In the genomic region with DNA sequence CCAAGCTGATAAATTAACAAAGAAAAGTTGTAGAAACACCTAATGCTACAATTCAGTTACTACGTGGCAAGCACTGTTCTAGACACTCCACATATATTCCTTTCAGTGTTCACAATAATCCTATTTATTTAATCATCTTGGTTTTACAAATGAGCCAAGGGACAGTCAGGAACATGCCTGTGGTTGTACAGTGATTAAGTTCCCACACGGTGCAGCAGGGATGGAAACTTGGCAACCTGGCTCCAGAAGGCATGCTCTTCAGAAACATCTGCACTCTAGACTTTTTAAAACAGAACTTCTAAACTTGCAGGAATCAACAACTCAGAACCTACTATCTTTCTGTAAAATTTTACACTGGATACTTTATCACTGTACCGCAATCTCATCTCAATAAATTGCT, we compare ENCODE assay signal across 24 cellular contexts. TPM values are rescaled to one million over a fixed set of nuclear protein-coding genes. Genes with fewer than 3 reads are reported as not detected.
DNase-seq lines count a peak whose midpoint lies in the region; ATAC-seq, FAIRE-seq and TF ChIP-seq lines count a peak whose summit lies in the region.
"Had no signal": no experiment of that assay in that cellular context is flagged by ENCODE, and none has a peak within 500 bp of the region (broad histone marks: within the 10 kb centered on the region; RNA-seq: fewer than 3 reads in every experiment).

No MANE protein-coding gene starts in this region.

- peaks cover 4% of the 10 kb centered on the region for H3K36me3 Mint-ChIP-seq in astrocyte (ENCODE audit: low read depth, unreplicated experiment)
- peaks cover 26% of the 10 kb centered on the region for H3K36me3 Mint-ChIP-seq in activated naive CD4-positive, alpha-beta T cell treated with anti-CD3 and anti-CD28 coated beads, Interleukin-2, amount 10 ng/mL, durations not matched to agents 7 days and 5 days

- no peak overlapping the region for H3K27ac ChIP-seq in astrocyte (ENCODE audit: low read depth, low read length)
- no peak overlapping the region for H3K27ac ChIP-seq in foreskin keratinocyte
- H3K27ac ChIP-seq: epithelial cell of prostate, parathyroid adenoma, PC-9, SJSA1 had no signal

- TF ChIP-seq CTCF in astrocyte (IDR thresholded peaks at IDR 0.05; ENCODE audit: insufficient read depth, low read depth, low read length) = no peak
- TF ChIP-seq CTCF in foreskin keratinocyte (conservative IDR thresholded peaks at IDR 0.05) = no peak

- H3K4me1 Mint-ChIP-seq in astrocyte (ENCODE audit: low read depth, unreplicated experiment) = peaks cover 23% of the 10 kb centered on the region
- H3K4me1 Mint-ChIP-seq in activated naive CD4-positive, alpha-beta T cell treated with anti-CD3 and anti-CD28 coated beads, Interleukin-2, amount 10 ng/mL, durations not matched to agents 7 days and 5 days = peaks cover 18% of the 10 kb centered on the region

- CTCF ChIA-PET in activated naive CD4-positive, alpha-beta T cell treated with anti-CD3 and anti-CD28 coated beads, Interleukin-2, amount 10 ng/mL, durations not matched to agents 7 days and 5 days (lab: Charles Lee) = interaction anchor here (2.1 kb wide), 1 partner anchor 12 kb away, joined by 8 read pairs; no protein-coding TSS in a partner anchor

- peak; percentile 38 for DNase-seq in AG08395 (ENCODE audit: low spot score)
- DNase-seq in GM04503 (ENCODE audit: low read depth) = peak; percentile 16
- DNase-seq in astrocyte (ENCODE audit: low read depth) = peak; percentile 88
- DNase-seq in foreskin keratinocyte = peak; percentile 2 to 15
- DNase-seq in activated naive CD4-positive, alpha-beta T cell treated with anti-CD3 and anti-CD28 coated beads, Interleukin-2, amount 10 ng/mL, durations not matched to agents 7 days and 5 days = no peak
- DNase-seq in posterior cingulate gyrus = no peak
- DNase-seq: activated CD4-positive, alpha-beta T cell treated with anti-CD3 and anti-CD28 coated beads, Interleukin-2, amount 50 U/mL, for 1 hour; activated CD8-positive, alpha-beta memory T cell treated with anti-CD3 and anti-CD28 coated beads, Interleukin-2, amount 50 U/mL, for 4 hours; caudate nucleus; CD4-positive, alpha-beta memory T cell; left cardiac atrium; midbrain; NCI-H1436 treated with DMSO at 0.1 percent for 48 hours; PC-9; stimulated activated CD4-positive, alpha-beta T cell treated with anti-CD3 and anti-CD28 coated beads, Interleukin-4, amount 100 ng/mL, for 1 hour; tibial artery had no signal

- no peak overlapping the region for H3K4me3 Mint-ChIP-seq in astrocyte (ENCODE audit: unreplicated experiment)
- no peak overlapping the region for H3K4me3 Mint-ChIP-seq in activated naive CD4-positive, alpha-beta T cell treated with anti-CD3 and anti-CD28 coated beads, Interleukin-2, amount 10 ng/mL, durations not matched to agents 7 days and 5 days
- H3K4me3 Mint-ChIP-seq: CD4-positive, alpha-beta memory T cell; nephron; stimulated activated naive CD8-positive, alpha-beta T cell treated with anti-CD3 and anti-CD28 coated beads, Interleukin-15, Interleukin-2, amounts not matched to agents 100 ng/mL and 50 ng/mL, for 24 hours had no signal

- H3K9me3 Mint-ChIP-seq in astrocyte (ENCODE audit: unreplicated experiment) = no peaks in the 10 kb centered on the region
- no peaks in the 10 kb centered on the region for H3K9me3 Mint-ChIP-seq in activated naive CD4-positive, alpha-beta T cell treated with anti-CD3 and anti-CD28 coated beads, Interleukin-2, amount 10 ng/mL, durations not matched to agents 7 days and 5 days
- H3K9me3 Mint-ChIP-seq: activated T-helper 2 cell treated with anti-CD3 and anti-CD28 coated beads, Interferon-gamma antibody, Interleukin-2, Interleukin-4, amounts not matched to agents 10 μg/mL and 5 μg/mL and 100 μg/mL, durations not matched to agents 14 hours and 24 hours and 36 hours; CD4-positive, alpha-beta memory T cell; nephron; stimulated activated naive CD8-positive, alpha-beta T cell treated with anti-CD3 and anti-CD28 coated beads, Interleukin-15, Interleukin-2, amounts not matched to agents 100 ng/mL and 50 ng/mL, for 24 hours had no signal

- H3K4me2 ChIP-seq in astrocyte (ENCODE audit: low read length) = no peak overlapping the region
- H3K4me2 ChIP-seq: PC-9 had no signal

- H3K4me1 ChIP-seq in astrocyte (ENCODE audit: insufficient read depth, low read length) = peaks cover 9% of the 10 kb centered on the region
- H3K4me1 ChIP-seq in foreskin keratinocyte = peaks cover 12% of the 10 kb centered on the region

- intact Hi-C loops in posterior cingulate gyrus (cut with DNase I) = no loop called here

- FAIRE-seq in astrocyte (lab: Jason Lieb, UNC) = peak; percentile 64

- no peak overlapping the region for H3K27ac Mint-ChIP-seq in astrocyte (ENCODE audit: unreplicated experiment)
- H3K27ac Mint-ChIP-seq in activated naive CD4-positive, alpha-beta T cell treated with anti-CD3 and anti-CD28 coated beads, Interleukin-2, amount 10 ng/mL, durations not matched to agents 7 days and 5 days = no peak overlapping the region
- H3K27ac Mint-ChIP-seq: CD4-positive, alpha-beta memory T cell had no signal

- ATAC-seq in foreskin keratinocyte = no peak
- no peak for ATAC-seq in HG03039 (IDR thresholded peaks at IDR 0.05; ENCODE audit: unreplicated experiment)
- ATAC-seq in GM18909 (IDR thresholded peaks at IDR 0.05; ENCODE audit: poor library complexity, unreplicated experiment) = no peak

- H3K27me3 Mint-ChIP-seq in astrocyte (ENCODE audit: low read depth, unreplicated experiment) = no peaks in the 10 kb centered on the region
- no peaks in the 10 kb centered on the region for H3K27me3 Mint-ChIP-seq in activated naive CD4-positive, alpha-beta T cell treated with anti-CD3 and anti-CD28 coated beads, Interleukin-2, amount 10 ng/mL, durations not matched to agents 7 days and 5 days
- H3K27me3 Mint-ChIP-seq: CD4-positive, alpha-beta memory T cell; stimulated activated naive CD8-positive, alpha-beta T cell treated with anti-CD3 and anti-CD28 coated beads, Interleukin-15, Interleukin-2, amounts not matched to agents 100 ng/mL and 50 ng/mL, for 24 hours had no signal

- H3K79me2 ChIP-seq in astrocyte (ENCODE audit: insufficient read depth, low read length) = no peaks in the 10 kb centered on the region
- H3K79me2 ChIP-seq: parathyroid adenoma had no signal

- H3K9me3 ChIP-seq in astrocyte (ENCODE audit: insufficient read depth, low read depth, low read length) = no peaks in the 10 kb centered on the region
- H3K9me3 ChIP-seq: SJSA1, tibial artery had no signal

- no peak overlapping the region for H3K4me3 ChIP-seq in astrocyte (ENCODE audit: insufficient read depth, low read depth, low read length)
- H3K4me3 ChIP-seq: PC-9, SJSA1, tibial artery had no signal

- peaks cover 3% of the 10 kb centered on the region for H3K36me3 ChIP-seq in astrocyte (ENCODE audit: insufficient read depth, low read length)
- H3K36me3 ChIP-seq: SJSA1 had no signal

- no peaks in the 10 kb centered on the region for H4K20me1 ChIP-seq in astrocyte (ENCODE audit: insufficient read depth, low read length)

- H2AFZ ChIP-seq in astrocyte (ENCODE audit: low read depth, low read length) = no peak overlapping the region
- H2AFZ ChIP-seq: parathyroid adenoma, PC-9 had no signal

- H3K27me3 ChIP-seq in astrocyte (ENCODE audit: insufficient read depth, low read length) = no peaks in the 10 kb centered on the region
- no peaks in the 10 kb centered on the region for H3K27me3 ChIP-seq in foreskin keratinocyte
- H3K27me3 ChIP-seq: SJSA1, tibial artery had no signal

- H3K9ac ChIP-seq in astrocyte (ENCODE audit: low read length) = no peak overlapping the region
- H3K9ac ChIP-seq: parathyroid adenoma had no signal

RNA-seq across cellular contexts. Expression of a gene that starts 32.1 kb away (rescaled TPM):
- 25.3 and 32.5 TPM in 2 replicates for total RNA-seq in astrocyte
- total RNA-seq in foreskin keratinocyte = 10.1 and 13.3 TPM in 2 replicates
- 3.0 and 3.9 TPM in 2 replicates for polyA plus RNA-seq in foreskin keratinocyte

Comparison
In these comparisons a context has a peak if more than half of its experiments do, and no peak if none do; other contexts are left out.
1. DNase-seq: peak in AG08395 (single experiment), GM04503 (single experiment), astrocyte (single experiment) and foreskin keratinocyte (2 of 2); none in activated naive CD4-positive, alpha-beta T cell treated with anti-CD3 and anti-CD28 coated beads, Interleukin-2, amount 10 ng/mL, durations not matched to agents 7 days and 5 days (single experiment) and posterior cingulate gyrus (0 of 10).